In genomic region chr12:26688344-26688904, GRCh38 we compare ENCODE assay signal across 27 cellular contexts.
"Had no signal": no experiment of that assay in that cellular context is flagged by ENCODE, and none has a peak within 500 bp of the region (broad histone marks: within the 10 kb centered on the region; RNA-seq: fewer than 3 reads in every experiment).

No MANE protein-coding gene starts in this region.

- H3K27me3 ChIP-seq: adrenal gland, body of pancreas, colonic mucosa, gastrocnemius medialis, hepatocyte, upper lobe of left lung, vagina had no signal

- ATAC-seq: activated T-cell treated with anti-CD3 and anti-CD28 coated beads, Interleukin-2, amount 50 U/mL, for 4 hours; body of pancreas; gastrocnemius medialis; left ventricle myocardium superior; mucosa of descending colon; natural killer cell treated with Interleukin-12 subunit alpha and Interleukin-12 subunit beta and Interleukin-15 and Interleukin-18, amount 100 ng/mL, for 72 hours; sciatic nerve; stimulated activated effector memory CD8-positive, alpha-beta T cell treated with anti-CD3 and anti-CD28 coated beads, Interleukin-12 subunit alpha, Interleukin-12 subunit beta, amount 100 ng/mL, for 72 hours had no signal

- H3K27ac ChIP-seq: adrenal gland, body of pancreas, colonic mucosa, gastrocnemius medialis, hepatocyte, skin epidermis, upper lobe of left lung, vagina, VCaP had no signal

- H2AFZ ChIP-seq: hepatocyte had no signal

- H3K9me3 ChIP-seq: adrenal gland, body of pancreas, colonic mucosa, gastrocnemius medialis, upper lobe of left lung, vagina had no signal

- DNase-seq: activated CD4-positive, alpha-beta memory T cell treated with anti-CD3 and anti-CD28 coated beads for 36 hours; activated CD4-positive, alpha-beta T cell treated with anti-CD3 and anti-CD28 coated beads for 48 hours; activated T-cell treated with anti-CD3 and anti-CD28 coated beads, Interleukin-2, amount 50 U/mL, for 4 hours; aorta; body of pancreas; colonic mucosa; effector memory CD4-positive, alpha-beta T cell; erythroblast; gastrocnemius medialis; left cardiac atrium; left ventricle myocardium superior; mucosa of descending colon; posterior cingulate gyrus; stimulated activated CD4-positive, alpha-beta T cell treated with anti-CD3 and anti-CD28 coated beads, Interleukin-12 subunit alpha, Interleukin-12 subunit beta, amount 100 ng/mL, for 4 hours; stimulated activated CD4-positive, alpha-beta T cell treated with anti-CD3 and anti-CD28 coated beads, Interleukin-4, amount 100 ng/mL, for 24 hours; T-helper 9 cell; upper lobe of left lung had no signal

- H3K4me2 ChIP-seq: hepatocyte had no signal

- H3K79me2 ChIP-seq: hepatocyte had no signal

- H3K36me3 ChIP-seq: colonic mucosa had no signal

- H3K4me1 ChIP-seq: body of pancreas, colonic mucosa, gastrocnemius medialis, upper lobe of left lung had no signal

- FAIRE-seq: keratinocyte, TTC549 had no signal

- H3K4me3 ChIP-seq: adrenal gland, body of pancreas, colonic mucosa, gastrocnemius medialis, hepatocyte, mucosa of descending colon, skin epidermis, upper lobe of left lung, vagina had no signal
